In the genomic region with DNA sequence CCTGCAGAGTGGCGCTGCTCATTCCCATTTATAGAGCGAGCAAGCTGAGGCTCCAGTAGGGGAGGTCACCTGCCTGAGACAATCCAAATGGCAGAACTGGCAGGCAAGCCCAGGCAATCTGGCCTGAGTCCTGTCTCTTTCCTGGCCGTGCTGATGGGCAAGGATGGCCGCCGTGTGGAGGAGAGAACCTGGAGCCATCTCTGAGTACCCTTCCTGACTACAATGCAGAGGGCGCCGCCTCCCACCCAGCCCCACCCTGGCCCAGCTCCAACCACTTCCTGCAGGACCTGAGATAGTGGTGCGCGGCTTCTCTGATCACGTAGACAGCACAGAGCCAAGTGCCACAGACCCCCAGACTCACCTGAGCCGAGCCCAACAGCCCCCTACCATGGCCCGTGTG, we compare ENCODE assay signal across 11 cellular contexts. TPM values are rescaled to one million over a fixed set of nuclear protein-coding genes. Genes with fewer than 3 reads are reported as not detected.
DNase-seq lines count a peak whose midpoint lies in the region; TF ChIP-seq lines count a peak whose summit lies in the region.
"Had no signal": no experiment of that assay in that cellular context is flagged by ENCODE, and none has a peak within 500 bp of the region (broad histone marks: within the 10 kb centered on the region; RNA-seq: fewer than 3 reads in every experiment).

No MANE protein-coding gene starts in this region.

- H3K9me3 Mint-ChIP-seq in CD4-positive, alpha-beta memory T cell: no peaks in the 10 kb centered on the region
- H3K9me3 Mint-ChIP-seq in nephron progenitor cell: no peaks in the 10 kb centered on the region

- TF ChIP-seq CTCF in PC-9 (conservative IDR thresholded peaks at IDR 0.05) (no peak), neutrophil (IDR thresholded peaks at IDR 0.05) (no peak), nephron progenitor cell (IDR thresholded peaks at IDR 0.05) (no peak)

- H3K36me3 ChIP-seq in CD4-positive, alpha-beta memory T cell (ENCODE audit: insufficient read depth, low read length): peaks cover 17% of the 10 kb centered on the region
- peaks cover 10% of the 10 kb centered on the region; the same call in 1 of the 2 replicates for H3K36me3 ChIP-seq in PC-9 (ENCODE audit: low read depth)
- peaks cover 63% of the 10 kb centered on the region for H3K36me3 ChIP-seq in neutrophil

- peak overlapping the region; percentile 60 for H3K27ac ChIP-seq in CD4-positive, alpha-beta memory T cell (ENCODE audit: low read depth, low read length)
- peak overlapping the region; percentile 97 for H3K27ac ChIP-seq in PC-9
- H3K27ac ChIP-seq in neutrophil: peak overlapping the region; percentile 34

- peak overlapping the region; percentile 84 to 97 (median 90) for H3K27ac Mint-ChIP-seq in CD4-positive, alpha-beta memory T cell
- H3K27ac Mint-ChIP-seq in nephron progenitor cell: no peak overlapping the region

- H3K4me3 ChIP-seq in CD4-positive, alpha-beta memory T cell (ENCODE audit: low read length in 2 of 2): no peak overlapping the region
- peak overlapping the region; percentile 43 for H3K4me3 ChIP-seq in PC-9
- no peak overlapping the region for H3K4me3 ChIP-seq in neutrophil (ENCODE audit: low read depth in 1 of 2, low read length in 1 of 2)
- H3K4me3 ChIP-seq: HAP-1 had no signal

- no peaks in the 10 kb centered on the region for H3K9me3 ChIP-seq in CD4-positive, alpha-beta memory T cell (ENCODE audit: control insufficient read depth in 1 of 2, low read length in 2 of 2)
- H3K9me3 ChIP-seq in PC-9 (ENCODE audit: insufficient read depth, low read depth) (no peaks in the 10 kb centered on the region), neutrophil (no peaks in the 10 kb centered on the region)
- H3K9me3 ChIP-seq: HAP-1 had no signal

- no peaks in the 10 kb centered on the region for H3K27me3 ChIP-seq in CD4-positive, alpha-beta memory T cell (ENCODE audit: insufficient read depth, low read length)
- H3K27me3 ChIP-seq in PC-9 (ENCODE audit: insufficient read depth, low read depth) (no peaks in the 10 kb centered on the region), neutrophil (no peaks in the 10 kb centered on the region)

- DNase-seq in CD4-positive, alpha-beta memory T cell: peak in 1 of 5 donors; percentile 54
- DNase-seq in PC-9 (no peak), cerebellar cortex (ENCODE audit: low spot score) (peak; percentile 89), SIG-M5 treated with dmso at 0.1 percent for 504 hours (lab: John Stamatoyannopoulos, UW; ENCODE audit: unreplicated experiment) (no peak), nephron progenitor cell (no peak), NCI-H748 (lab: John Stamatoyannopoulos, UW; ENCODE audit: unreplicated experiment) (no peak), T1000 (lab: John Stamatoyannopoulos, UW) (no peak)
- DNase-seq: NCI-H2081 treated with DMSO at 0.1 percent for 48 hours had no signal

- peak overlapping the region; percentile 52 to 91 (median 72) for H3K4me3 Mint-ChIP-seq in CD4-positive, alpha-beta memory T cell
- H3K4me3 Mint-ChIP-seq in nephron progenitor cell: no peak overlapping the region

- no peaks in the 10 kb centered on the region for H3K27me3 Mint-ChIP-seq in CD4-positive, alpha-beta memory T cell
- peaks cover 3% of the 10 kb centered on the region for H3K27me3 Mint-ChIP-seq in nephron progenitor cell (ENCODE audit: low read depth, poor library complexity)

- BruUV-seq in PC-9 (replicated peaks; lab: Mats Ljungman, UMichigan): no TSS peak

- no peaks in the 10 kb centered on the region; the same call in 1 of the 2 replicates for H3K79me2 ChIP-seq in PC-9 (ENCODE audit: low read depth)

- no peak overlapping the region for H2AFZ ChIP-seq in PC-9

- intact Hi-C loops in CD4-positive, alpha-beta memory T cell (cut with micrococcal nuclease): loop anchor here (1.0 kb wide), 1 partner anchor 217 kb away; no protein-coding TSS in a partner anchor
- intact Hi-C loops in PC-9 (cut with micrococcal nuclease; ENCODE audit: unreplicated experiment): loop anchor here (5.0 kb wide), 3 partner anchors 69 to 234 kb away; a partner anchor contains a TSS

- H3K4me2 ChIP-seq in PC-9: peak overlapping the region; percentile 69

- POLR2A ChIA-PET in CD4-positive, alpha-beta memory T cell (lab: Charles Lee; ENCODE audit: partially characterized antibody): interaction anchor here (0.6 to 13.6 kb wide), 12 partner anchors 8 to 222 kb away, joined by 3 to 156 read pairs (median 8); a partner anchor contains a TSS
- POLR2A ChIA-PET in PC-9 (lab: Charles Lee; ENCODE audit: unreplicated experiment): interaction anchor here (0.6 to 0.7 kb wide), 3 partner anchors 180 to 480 kb away, joined by 3 to 9 read pairs (median 3); a partner anchor contains a TSS

- H3K4me1 Mint-ChIP-seq in CD4-positive, alpha-beta memory T cell: peaks cover 52 to 95% (median 73%) of the 10 kb centered on the region in 4 donors
- peaks cover 31% of the 10 kb centered on the region for H3K4me1 Mint-ChIP-seq in nephron progenitor cell

- CTCF ChIA-PET in CD4-positive, alpha-beta memory T cell (lab: Charles Lee; ENCODE audit: partially characterized antibody): interaction anchor here (1.1 to 12.2 kb wide), 9 partner anchors 10 to 215 kb away, joined by 3 to 247 read pairs (median 21); a partner anchor contains a TSS
- CTCF ChIA-PET in PC-9 (lab: Charles Lee): interaction anchor here (0.9 to 1.5 kb wide), 4 partner anchors 63 to 222 kb away, joined by 3 to 16 read pairs (median 4); no protein-coding TSS in a partner anchor

- H3K36me3 Mint-ChIP-seq in CD4-positive, alpha-beta memory T cell: peaks cover 17 to 30% of the 10 kb centered on the region in 2 donors
- H3K36me3 Mint-ChIP-seq in nephron progenitor cell (ENCODE audit: low read depth): peaks cover 24% of the 10 kb centered on the region

- H3K4me1 ChIP-seq in CD4-positive, alpha-beta memory T cell (ENCODE audit: insufficient read depth, low read length): peaks cover 91% of the 10 kb centered on the region
- peaks cover 66% of the 10 kb centered on the region for H3K4me1 ChIP-seq in PC-9 (replicated peaks; ENCODE audit: insufficient read depth)
- peaks cover 30 to 54% of the 10 kb centered on the region in 2 experiments for H3K4me1 ChIP-seq in neutrophil (ENCODE audit: control insufficient read depth in 1 of 2, insufficient read depth in 1 of 2, low read depth in 1 of 2, low read length in 1 of 2)
- H3K4me1 ChIP-seq: HAP-1 had no signal

- H3K9me2 ChIP-seq in PC-9 (ENCODE audit: insufficient read depth): no peaks in the 10 kb centered on the region

- H3F3A ChIP-seq in PC-9 (ENCODE audit: insufficient read depth, low read depth): peaks cover 43% of the 10 kb centered on the region

- H4K20me1 ChIP-seq in PC-9 (ENCODE audit: insufficient read depth): no peaks in the 10 kb centered on the region

RNA-seq across cellular contexts. Expression of a gene that starts 7.0 kb away (rescaled TPM):
- 1 to 10 TPM; 2.3 to 3.0 TPM for total RNA-seq in CD4-positive, alpha-beta memory T cell
- polyA plus RNA-seq in CD4-positive, alpha-beta memory T cell: not detected
- total RNA-seq in PC-9 (2021): 0.30 and 0.44 TPM in 2 replicates
- total RNA-seq: renal cortical epithelial cell had no signal

RNA-seq across cellular contexts. Expression of a gene that starts 20.5 kb away (rescaled TPM):
- total RNA-seq in CD4-positive, alpha-beta memory T cell: 10 to 100 TPM; 30.0 to 34.6 TPM
- 10 to 100 TPM; 30.5 to 35.4 TPM for polyA plus RNA-seq in CD4-positive, alpha-beta memory T cell
- total RNA-seq in PC-9 (2021): 61.9 and 71.2 TPM in 2 replicates

RNA-seq across cellular contexts. Expression of a gene that starts 20.5 kb away (rescaled TPM):
- total RNA-seq in CD4-positive, alpha-beta memory T cell: 10 to 100 TPM; 69.3 to 76.1 TPM
- 100 to 1,000 TPM; 122 to 124 TPM for polyA plus RNA-seq in CD4-positive, alpha-beta memory T cell
- total RNA-seq in PC-9 (2021): 102 and 115 TPM in 2 replicates

RNA-seq across cellular contexts. Expression of a gene that starts 27.1 kb away (rescaled TPM):
- total RNA-seq in CD4-positive, alpha-beta memory T cell: 10 to 100 TPM; 70.2 to 81.1 TPM
- 10 to 100 TPM; 52.0 to 85.3 TPM for polyA plus RNA-seq in CD4-positive, alpha-beta memory T cell
- total RNA-seq in PC-9 (2021): 16.2 TPM in 2 replicates

RNA-seq across cellular contexts. Expression of a gene that starts 60.0 kb away (rescaled TPM):
- total RNA-seq in CD4-positive, alpha-beta memory T cell: 100 to 1,000 TPM; 149 to 150 TPM
- 100 to 1,000 TPM in 1 of 2 donors, 10 to 100 TPM in 1; 62.3 to 143 TPM for polyA plus RNA-seq in CD4-positive, alpha-beta memory T cell
- 34.2 and 44.5 TPM in 2 replicates for total RNA-seq in PC-9 (2021)

Comparison
In these comparisons a context has a peak if more than half of its experiments do, and no peak if none do; other contexts are left out.
1. H3K27ac ChIP-seq: peak in every context shown above with its lines; median percentile 97 in PC-9; 60 in CD4-positive, alpha-beta memory T cell; 34 in neutrophil.